ENCODE assay signal across 1 cellular context in the genomic region with DNA sequence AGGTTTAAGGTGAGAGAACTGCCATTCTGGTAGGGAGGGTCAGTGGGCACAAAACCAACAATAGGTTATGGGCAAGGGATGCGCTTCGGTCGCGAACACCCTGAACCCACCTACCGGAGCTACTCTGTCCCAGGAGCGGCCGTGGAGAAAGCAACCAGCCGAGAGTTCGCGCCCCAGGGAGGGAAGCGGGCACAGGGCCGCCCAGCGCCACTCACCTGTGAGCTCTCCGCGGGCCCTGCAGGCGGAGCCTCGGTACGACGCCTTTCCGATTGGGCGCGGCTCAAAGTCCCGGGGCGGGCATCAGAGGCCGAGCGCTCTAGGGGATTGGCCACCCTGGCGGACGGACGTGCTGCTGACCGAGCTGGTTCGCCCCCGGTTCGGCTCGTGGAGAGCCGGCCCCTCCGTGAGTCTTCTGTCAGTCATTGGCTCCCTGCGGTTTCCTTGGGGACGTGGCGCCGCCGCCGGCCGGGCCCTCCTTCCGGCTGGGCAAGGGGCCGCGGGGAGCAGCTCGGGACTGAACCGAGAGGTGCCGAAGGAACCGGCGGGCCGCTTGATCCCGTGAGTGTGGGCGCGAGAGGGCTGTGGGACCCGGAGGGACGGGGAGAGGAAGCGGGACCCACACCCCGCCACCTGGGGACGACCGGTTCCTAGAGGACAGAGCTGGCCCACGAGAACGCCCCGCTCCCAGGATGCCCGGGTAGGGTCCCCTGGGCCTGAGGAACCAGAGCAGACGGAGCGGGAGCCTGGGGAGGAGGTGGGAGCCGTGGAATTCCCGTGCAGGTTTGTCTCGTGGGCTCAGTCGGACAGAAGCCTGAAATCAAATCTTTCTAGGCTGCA.
TF ChIP-seq lines count a peak whose summit lies in the region.

A gene with protein sequence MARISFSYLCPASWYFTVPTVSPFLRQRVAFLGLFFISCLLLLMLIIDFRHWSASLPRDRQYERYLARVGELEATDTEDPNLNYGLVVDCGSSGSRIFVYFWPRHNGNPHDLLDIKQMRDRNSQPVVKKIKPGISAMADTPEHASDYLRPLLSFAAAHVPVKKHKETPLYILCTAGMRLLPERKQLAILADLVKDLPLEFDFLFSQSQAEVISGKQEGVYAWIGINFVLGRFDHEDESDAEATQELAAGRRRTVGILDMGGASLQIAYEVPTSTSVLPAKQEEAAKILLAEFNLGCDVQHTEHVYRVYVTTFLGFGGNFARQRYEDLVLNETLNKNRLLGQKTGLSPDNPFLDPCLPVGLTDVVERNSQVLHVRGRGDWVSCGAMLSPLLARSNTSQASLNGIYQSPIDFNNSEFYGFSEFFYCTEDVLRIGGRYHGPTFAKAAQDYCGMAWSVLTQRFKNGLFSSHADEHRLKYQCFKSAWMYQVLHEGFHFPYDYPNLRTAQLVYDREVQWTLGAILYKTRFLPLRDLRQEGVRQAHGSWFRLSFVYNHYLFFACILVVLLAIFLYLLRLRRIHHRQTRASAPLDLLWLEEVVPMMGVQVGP (plus strand): TSS at position 479 of the 837 bp plus-strand sequence. CDS start 448 bp downstream, outside the sequence.

TF ChIP-seq in K562, 482 proteins besides CTCF, POLR2A, EP300 and RAD21 (continued from another document):
- TF ChIP-seq, protein P1, sequence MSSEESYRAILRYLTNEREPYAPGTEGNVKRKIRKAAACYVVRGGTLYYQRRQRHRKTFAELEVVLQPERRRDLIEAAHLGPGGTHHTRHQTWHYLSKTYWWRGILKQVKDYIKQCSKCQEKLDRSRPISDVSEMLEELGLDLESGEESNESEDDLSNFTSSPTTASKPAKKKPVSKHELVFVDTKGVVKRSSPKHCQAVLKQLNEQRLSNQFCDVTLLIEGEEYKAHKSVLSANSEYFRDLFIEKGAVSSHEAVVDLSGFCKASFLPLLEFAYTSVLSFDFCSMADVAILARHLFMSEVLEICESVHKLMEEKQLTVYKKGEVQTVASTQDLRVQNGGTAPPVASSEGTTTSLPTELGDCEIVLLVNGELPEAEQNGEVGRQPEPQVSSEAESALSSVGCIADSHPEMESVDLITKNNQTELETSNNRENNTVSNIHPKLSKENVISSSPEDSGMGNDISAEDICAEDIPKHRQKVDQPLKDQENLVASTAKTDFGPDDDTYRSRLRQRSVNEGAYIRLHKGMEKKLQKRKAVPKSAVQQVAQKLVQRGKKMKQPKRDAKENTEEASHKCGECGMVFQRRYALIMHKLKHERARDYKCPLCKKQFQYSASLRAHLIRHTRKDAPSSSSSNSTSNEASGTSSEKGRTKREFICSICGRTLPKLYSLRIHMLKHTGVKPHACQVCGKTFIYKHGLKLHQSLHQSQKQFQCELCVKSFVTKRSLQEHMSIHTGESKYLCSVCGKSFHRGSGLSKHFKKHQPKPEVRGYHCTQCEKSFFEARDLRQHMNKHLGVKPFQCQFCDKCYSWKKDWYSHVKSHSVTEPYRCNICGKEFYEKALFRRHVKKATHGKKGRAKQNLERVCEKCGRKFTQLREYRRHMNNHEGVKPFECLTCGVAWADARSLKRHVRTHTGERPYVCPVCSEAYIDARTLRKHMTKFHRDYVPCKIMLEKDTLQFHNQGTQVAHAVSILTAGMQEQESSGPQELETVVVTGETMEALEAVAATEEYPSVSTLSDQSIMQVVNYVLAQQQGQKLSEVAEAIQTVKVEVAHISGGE (CRISPR knock-in tag; IDR thresholded peaks at IDR 0.05) = 0 out of 6 replicates have a peak, but pooled peaks of 1 of the 3 experiments have one; percentile 18
- 0 out of 2 replicates have a peak, but pooled peaks have one; percentile 53 for TF ChIP-seq CTBP1 (IDR thresholded peaks at IDR 0.05; ENCODE audit: borderline replicate concordance)
- peak; percentile 90 for TF ChIP-seq POLR2G (IDR thresholded peaks at IDR 0.05; ENCODE audit: low read depth, low read length)
- no peak for TF ChIP-seq ZNF174 (CRISPR knock-in tag; IDR thresholded peaks at IDR 0.05)
- peak; percentile 57 to 65 for TF ChIP-seq NRF1 (conservative IDR thresholded peaks at IDR 0.05 in 1 of 2, IDR thresholded peaks at IDR 0.05 in 1 of 2)
- TF ChIP-seq, protein P2, sequence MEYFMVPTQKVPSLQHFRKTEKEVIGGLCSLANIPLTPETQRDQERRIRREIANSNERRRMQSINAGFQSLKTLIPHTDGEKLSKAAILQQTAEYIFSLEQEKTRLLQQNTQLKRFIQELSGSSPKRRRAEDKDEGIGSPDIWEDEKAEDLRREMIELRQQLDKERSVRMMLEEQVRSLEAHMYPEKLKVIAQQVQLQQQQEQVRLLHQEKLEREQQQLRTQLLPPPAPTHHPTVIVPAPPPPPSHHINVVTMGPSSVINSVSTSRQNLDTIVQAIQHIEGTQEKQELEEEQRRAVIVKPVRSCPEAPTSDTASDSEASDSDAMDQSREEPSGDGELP (CRISPR knock-in tag; IDR thresholded peaks at IDR 0.05; ENCODE audit: borderline replicate concordance) = peak; percentile 80; the same call in 1 of the 2 replicates
- no peak for TF ChIP-seq ATF1 (CRISPR knock-in tag; IDR thresholded peaks at IDR 0.05)
- peak; percentile 52; the same call in 1 of the 2 replicates for TF ChIP-seq ATF1 (tag; IDR thresholded peaks at IDR 0.05)
- TF ChIP-seq RFX1 (IDR thresholded peaks at IDR 0.05) = peak; percentile 86
- TF ChIP-seq YY1 (IDR thresholded peaks at IDR 0.05; ENCODE audit: borderline replicate concordance in 1 of 3, control insufficient read depth in 1 of 3, extremely low read depth in 1 of 3, insufficient read depth in 3 of 3, insufficient read length in 1 of 3, insufficient replicate concordance in 2 of 3, low read depth in 1 of 3, low read length in 2 of 3) = peak in 1 of 3 experiments; percentile 29
- TF ChIP-seq, protein P3, sequence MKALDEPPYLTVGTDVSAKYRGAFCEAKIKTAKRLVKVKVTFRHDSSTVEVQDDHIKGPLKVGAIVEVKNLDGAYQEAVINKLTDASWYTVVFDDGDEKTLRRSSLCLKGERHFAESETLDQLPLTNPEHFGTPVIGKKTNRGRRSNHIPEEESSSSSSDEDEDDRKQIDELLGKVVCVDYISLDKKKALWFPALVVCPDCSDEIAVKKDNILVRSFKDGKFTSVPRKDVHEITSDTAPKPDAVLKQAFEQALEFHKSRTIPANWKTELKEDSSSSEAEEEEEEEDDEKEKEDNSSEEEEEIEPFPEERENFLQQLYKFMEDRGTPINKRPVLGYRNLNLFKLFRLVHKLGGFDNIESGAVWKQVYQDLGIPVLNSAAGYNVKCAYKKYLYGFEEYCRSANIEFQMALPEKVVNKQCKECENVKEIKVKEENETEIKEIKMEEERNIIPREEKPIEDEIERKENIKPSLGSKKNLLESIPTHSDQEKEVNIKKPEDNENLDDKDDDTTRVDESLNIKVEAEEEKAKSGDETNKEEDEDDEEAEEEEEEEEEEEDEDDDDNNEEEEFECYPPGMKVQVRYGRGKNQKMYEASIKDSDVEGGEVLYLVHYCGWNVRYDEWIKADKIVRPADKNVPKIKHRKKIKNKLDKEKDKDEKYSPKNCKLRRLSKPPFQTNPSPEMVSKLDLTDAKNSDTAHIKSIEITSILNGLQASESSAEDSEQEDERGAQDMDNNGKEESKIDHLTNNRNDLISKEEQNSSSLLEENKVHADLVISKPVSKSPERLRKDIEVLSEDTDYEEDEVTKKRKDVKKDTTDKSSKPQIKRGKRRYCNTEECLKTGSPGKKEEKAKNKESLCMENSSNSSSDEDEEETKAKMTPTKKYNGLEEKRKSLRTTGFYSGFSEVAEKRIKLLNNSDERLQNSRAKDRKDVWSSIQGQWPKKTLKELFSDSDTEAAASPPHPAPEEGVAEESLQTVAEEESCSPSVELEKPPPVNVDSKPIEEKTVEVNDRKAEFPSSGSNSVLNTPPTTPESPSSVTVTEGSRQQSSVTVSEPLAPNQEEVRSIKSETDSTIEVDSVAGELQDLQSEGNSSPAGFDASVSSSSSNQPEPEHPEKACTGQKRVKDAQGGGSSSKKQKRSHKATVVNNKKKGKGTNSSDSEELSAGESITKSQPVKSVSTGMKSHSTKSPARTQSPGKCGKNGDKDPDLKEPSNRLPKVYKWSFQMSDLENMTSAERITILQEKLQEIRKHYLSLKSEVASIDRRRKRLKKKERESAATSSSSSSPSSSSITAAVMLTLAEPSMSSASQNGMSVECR (CRISPR knock-in tag; IDR thresholded peaks at IDR 0.05) = peak; percentile 60; the same call in 1 of the 2 replicates
- TF ChIP-seq RB1 (IDR thresholded peaks at IDR 0.05; ENCODE audit: low read depth) = 0 out of 2 replicates have a peak, but pooled peaks have one; percentile 33
- no peak for TF ChIP-seq ZNF830 (CRISPR knock-in tag; IDR thresholded peaks at IDR 0.05)
- peak; percentile 31; the same call in 1 of the 2 replicates for TF ChIP-seq ESRRA (IDR thresholded peaks at IDR 0.05; ENCODE audit: borderline replicate concordance, low read depth)
- peak; percentile 38; the same call in 1 of the 2 replicates for TF ChIP-seq ETV5 (CRISPR knock-in tag; IDR thresholded peaks at IDR 0.05; ENCODE audit: low read depth)
